Comparison of ENCODE assay signal across 9 cellular contexts in the genomic region with DNA sequence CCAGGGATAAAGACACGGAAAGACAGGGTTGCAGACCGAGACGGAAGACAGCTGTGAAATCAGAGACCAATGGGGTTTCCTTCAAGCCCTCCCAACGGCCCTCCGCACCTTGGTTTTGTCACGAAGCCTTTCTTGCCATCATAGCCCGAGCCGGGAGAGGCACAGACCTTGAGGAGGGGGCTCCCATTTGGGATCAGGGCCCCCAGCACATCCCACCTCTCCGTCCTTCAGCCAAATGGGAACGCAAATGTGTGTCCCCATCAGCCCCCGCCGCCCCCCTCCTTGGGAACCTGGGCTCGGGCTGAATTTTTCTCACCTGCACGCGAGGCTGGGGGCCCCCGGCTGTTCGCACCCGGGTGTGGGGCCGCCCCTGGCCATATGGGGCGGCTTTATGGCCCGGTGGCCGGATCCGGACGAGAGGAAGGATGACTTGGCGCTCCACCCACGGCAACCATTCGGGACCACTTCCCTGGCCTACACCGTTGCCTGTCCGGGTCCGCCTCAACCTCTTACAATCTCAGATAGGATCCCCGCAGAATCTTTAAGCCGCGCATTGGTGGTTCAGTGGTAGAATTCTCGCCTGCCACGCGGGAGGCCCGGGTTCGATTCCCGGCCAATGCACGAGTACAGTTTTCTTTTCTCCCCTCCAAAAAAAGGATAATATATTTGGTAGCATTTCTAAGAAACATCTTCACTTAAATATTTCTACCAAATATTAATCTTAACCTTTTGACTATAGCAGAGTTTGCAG. TPM values are rescaled to one million over a fixed set of nuclear protein-coding genes. Genes with fewer than 3 reads are reported as not detected.
A peak's percentile ranks its signal among the peaks of the same experiment; 100 is the strongest.
DNase-seq lines count a peak whose midpoint lies in the region; ATAC-seq and TF ChIP-seq lines count a peak whose summit lies in the region.
"Had no signal": no experiment of that assay in that cellular context is flagged by ENCODE, and none has a peak within 500 bp of the region (broad histone marks: within the 10 kb centered on the region; RNA-seq: fewer than 3 reads in every experiment).

No MANE protein-coding gene starts in this region.

- no peaks in the 10 kb centered on the region for H3K79me2 ChIP-seq in Loucy (ENCODE audit: insufficient read depth, low read length)

- intact Hi-C loops in aorta (cut with DNase I): loop anchor here in 1 of 2 donors (2.0 kb wide), 1 partner anchor 97 kb away; no protein-coding TSS in a partner anchor

- H3K36me3 ChIP-seq in Loucy (ENCODE audit: insufficient read depth, low read length) (no peaks in the 10 kb centered on the region), aorta (ENCODE audit: control insufficient read depth in 1 of 2, insufficient read depth in 2 of 2, low read length in 1 of 2) (no peaks in the 10 kb centered on the region)

- H3K4me1 ChIP-seq in Loucy (ENCODE audit: insufficient read depth, low read length, poor library complexity, severe bottlenecking) (peaks cover 44% of the 10 kb centered on the region), aorta (ENCODE audit: control insufficient read depth in 1 of 2, insufficient read depth in 2 of 2, low read length in 2 of 2) (peaks cover 0 to 2% of the 10 kb centered on the region in 2 donors)

- peak overlapping the region; percentile 93 for H3K4me2 ChIP-seq in Loucy (ENCODE audit: low read depth, low read length, poor library complexity, severe bottlenecking)

- H3K27ac ChIP-seq in aorta (ENCODE audit: low read depth in 1 of 2, low read length in 2 of 2): no peak overlapping the region

- H4K20me1 ChIP-seq in Loucy (ENCODE audit: insufficient read depth, low read length, poor library complexity, severe bottlenecking): no peaks in the 10 kb centered on the region

- peaks cover 3% of the 10 kb centered on the region for H3F3A ChIP-seq in Loucy (ENCODE audit: low read depth)

- no peaks in the 10 kb centered on the region for H3K9me3 ChIP-seq in Loucy (ENCODE audit: insufficient read depth, low read depth, low read length)
- no peaks in the 10 kb centered on the region for H3K9me3 ChIP-seq in aorta (ENCODE audit: control insufficient read depth, low read length)

- H3K4me3 ChIP-seq in Loucy (ENCODE audit: low read length, poor library complexity, severe bottlenecking) (peak overlapping the region; percentile 91), aorta (ENCODE audit: low read length in 2 of 2) (peak overlapping the region; percentile 57 to 81)

- TF ChIP-seq CTCF in Loucy (conservative IDR thresholded peaks at IDR 0.05; ENCODE audit: low read length): no peak

- H2AFZ ChIP-seq in Loucy (ENCODE audit: low read length): peak overlapping the region; percentile 95

- ATAC-seq in aorta (ENCODE audit: low FRiP score): peak; percentile 80
- no peak for ATAC-seq in GM19395 (IDR thresholded peaks at IDR 0.05; ENCODE audit: unreplicated experiment)

- DNase-seq in ELR (ENCODE audit: low read depth) (peak; percentile 79), T-helper 22 cell (ENCODE audit: low read depth) (peak; percentile 65), anterior cingulate cortex (lab: John Stamatoyannopoulos, UW) (peak in 55 of 58 donors; percentile 23 to 88 (median 73)), hepatic stellate cell (ENCODE audit: low spot score) (peak; percentile 78), retina (peak; percentile 94), aorta (peak; percentile 80 to 90)

- H3K9ac ChIP-seq in Loucy (ENCODE audit: low read depth, low read length, poor library complexity, severe bottlenecking): peak overlapping the region; percentile 76

- H3K27me3 ChIP-seq in Loucy (ENCODE audit: insufficient read depth, low read length, poor library complexity, severe bottlenecking) (peaks cover 7% of the 10 kb centered on the region), aorta (ENCODE audit: control insufficient read depth in 1 of 2, insufficient read depth in 2 of 2, low read length in 1 of 2) (no peaks in the 10 kb centered on the region)

- 1% methylated on average over 40 of the region's 40 CpGs for WGBS in aorta, 2 donors

- no peaks in the 10 kb centered on the region for H3K9me2 ChIP-seq in Loucy (replicated peaks; ENCODE audit: low read depth, low read length)

RNA-seq across cellular contexts. Expression of a gene that starts 1.5 kb away (rescaled TPM):
- total RNA-seq in aorta: under 1 TPM; 0.19 to 0.30 TPM
- 1 to 10 TPM in 1 of 2 donors, not detected in 1; 1.6 TPM for polyA plus RNA-seq in aorta

RNA-seq across cellular contexts. Expression of a gene that starts 7.1 kb away (rescaled TPM):
- not detected for total RNA-seq in aorta
- polyA plus RNA-seq in aorta: not detected
- total RNA-seq: pulmonary artery endothelial cell had no signal

RNA-seq across cellular contexts. Expression of a gene that starts 26.8 kb away (rescaled TPM):
- 100 to 1,000 TPM; 100 to 297 TPM for total RNA-seq in aorta
- 100 to 1,000 TPM in 1 of 2 donors, 10 to 100 TPM in 1; 34.3 to 246 TPM for polyA plus RNA-seq in aorta

RNA-seq across cellular contexts. Expression of a gene that starts 37.4 kb away (rescaled TPM):
- 10 to 100 TPM; 73.4 to 80.8 TPM for total RNA-seq in aorta
- polyA plus RNA-seq in aorta: 100 to 1,000 TPM in 1 of 2 donors, 10 to 100 TPM in 1; 59.7 to 105 TPM

RNA-seq across cellular contexts. Expression of a gene that starts 37.9 kb away (rescaled TPM):
- not detected for total RNA-seq in aorta
- under 1 TPM in 1 of 2 donors, not detected in 1; 0.25 TPM for polyA plus RNA-seq in aorta
- total RNA-seq: pulmonary artery endothelial cell had no signal
